8 cellular contexts compared by ENCODE assay signal in the genomic region with DNA sequence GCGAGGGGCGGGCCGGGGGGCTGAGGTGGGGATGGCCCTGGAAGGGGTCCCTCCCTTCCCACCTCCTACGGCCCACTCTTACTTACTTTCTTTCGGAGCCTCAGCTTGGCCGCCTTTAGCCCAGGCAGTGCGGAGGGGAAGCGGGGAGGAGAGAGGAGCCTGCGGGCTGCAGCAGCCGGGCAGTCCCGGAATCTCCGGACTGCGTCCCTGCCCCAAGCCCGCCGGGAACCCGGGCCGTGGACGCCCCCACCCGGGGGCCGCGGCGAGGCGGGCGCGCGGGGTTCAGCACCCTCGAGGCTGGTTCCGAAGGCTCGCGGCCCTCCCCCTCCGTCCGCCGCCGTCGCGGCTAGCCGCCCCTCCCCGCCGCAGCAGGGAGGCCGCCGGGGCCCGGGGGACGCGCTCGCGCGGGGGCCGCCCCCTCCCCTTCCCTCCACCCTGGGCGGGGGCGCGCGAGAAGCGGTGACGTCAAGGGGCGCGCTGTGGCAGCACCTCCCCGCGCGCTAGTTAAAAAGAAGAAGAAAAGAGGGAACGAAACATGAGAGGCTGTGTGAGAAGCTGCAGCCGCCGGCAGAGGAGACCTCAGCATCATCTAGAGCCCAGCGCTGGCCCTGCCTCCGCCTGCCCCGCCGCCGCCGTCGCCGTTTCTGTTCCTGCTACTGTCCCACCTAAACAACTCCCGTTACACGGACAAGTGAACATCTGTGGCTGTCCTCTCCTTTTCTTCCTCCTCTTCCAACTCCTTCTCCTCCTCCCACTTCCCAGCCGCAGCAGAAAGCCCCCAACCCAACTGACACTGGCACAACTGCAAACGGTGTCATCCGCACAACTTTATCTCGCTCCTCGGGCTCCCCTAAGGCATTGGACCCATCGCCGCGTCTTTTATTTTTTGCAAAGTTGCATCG. TPM values are rescaled to one million over a fixed set of nuclear protein-coding genes. Genes with fewer than 3 reads are reported as not detected.
DNase-seq lines count a peak whose midpoint lies in the region; TF ChIP-seq lines count a peak whose summit lies in the region.

A gene with protein sequence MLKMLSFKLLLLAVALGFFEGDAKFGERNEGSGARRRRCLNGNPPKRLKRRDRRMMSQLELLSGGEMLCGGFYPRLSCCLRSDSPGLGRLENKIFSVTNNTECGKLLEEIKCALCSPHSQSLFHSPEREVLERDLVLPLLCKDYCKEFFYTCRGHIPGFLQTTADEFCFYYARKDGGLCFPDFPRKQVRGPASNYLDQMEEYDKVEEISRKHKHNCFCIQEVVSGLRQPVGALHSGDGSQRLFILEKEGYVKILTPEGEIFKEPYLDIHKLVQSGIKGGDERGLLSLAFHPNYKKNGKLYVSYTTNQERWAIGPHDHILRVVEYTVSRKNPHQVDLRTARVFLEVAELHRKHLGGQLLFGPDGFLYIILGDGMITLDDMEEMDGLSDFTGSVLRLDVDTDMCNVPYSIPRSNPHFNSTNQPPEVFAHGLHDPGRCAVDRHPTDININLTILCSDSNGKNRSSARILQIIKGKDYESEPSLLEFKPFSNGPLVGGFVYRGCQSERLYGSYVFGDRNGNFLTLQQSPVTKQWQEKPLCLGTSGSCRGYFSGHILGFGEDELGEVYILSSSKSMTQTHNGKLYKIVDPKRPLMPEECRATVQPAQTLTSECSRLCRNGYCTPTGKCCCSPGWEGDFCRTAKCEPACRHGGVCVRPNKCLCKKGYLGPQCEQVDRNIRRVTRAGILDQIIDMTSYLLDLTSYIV (plus strand): TSS at position 536 of the 902 bp plus-strand sequence. CDS start 520 bp downstream, outside the sequence.

- no peaks in the 10 kb centered on the region for H3K36me3 Mint-ChIP-seq in activated CD4-positive, alpha-beta memory T cell treated with anti-CD3 and anti-CD28 coated beads, Interleukin-2, amount 10 ng/mL, durations not matched to agents 7 days and 5 days (ENCODE audit: low read depth)

- peaks cover 36% of the 10 kb centered on the region for H3K27me3 Mint-ChIP-seq in activated CD4-positive, alpha-beta memory T cell treated with anti-CD3 and anti-CD28 coated beads, Interleukin-2, amount 10 ng/mL, durations not matched to agents 7 days and 5 days

- no peaks in the 10 kb centered on the region for H3K9me3 Mint-ChIP-seq in activated CD4-positive, alpha-beta memory T cell treated with anti-CD3 and anti-CD28 coated beads, Interleukin-2, amount 10 ng/mL, durations not matched to agents 7 days and 5 days

- TF ChIP-seq POLR2A in esophagus squamous epithelium (IDR thresholded peaks at IDR 0.05): no peak
- peak in 1 of 2 donors; percentile 49 for TF ChIP-seq POLR2A in tibial nerve (IDR thresholded peaks at IDR 0.05)

- peaks cover 23% of the 10 kb centered on the region for H3K4me1 Mint-ChIP-seq in activated CD4-positive, alpha-beta memory T cell treated with anti-CD3 and anti-CD28 coated beads, Interleukin-2, amount 10 ng/mL, durations not matched to agents 7 days and 5 days

- H3K4me3 ChIP-seq in HUES64 (ENCODE audit: low read length) (peak within 1 kb of the TSS; percentile 60), esophagus squamous epithelium (peak within 1 kb of the TSS; percentile 19 to 63 (median 42)), tibial nerve (peak within 1 kb of the TSS; percentile 48 to 66 (median 57))

- WGBS in HUES64: 2% methylated on average over 79 of the region's 81 CpGs
- WGBS in esophagus squamous epithelium, 2 donors: 0 to 2% methylated on average over 21 to 22 of the region's 81 CpGs
- WGBS in tibial nerve, 2 donors: 0 to 2% methylated on average over 32 to 53 of the region's 81 CpGs

- TF ChIP-seq CTCF in esophagus squamous epithelium (IDR thresholded peaks at IDR 0.05) (no peak), tibial nerve (IDR thresholded peaks at IDR 0.05) (peak in 1 of 5 experiments; percentile 0)

- no peaks in the 10 kb centered on the region for H3K36me3 ChIP-seq in HUES64 (ENCODE audit: insufficient read depth, low read length)
- H3K36me3 ChIP-seq in esophagus squamous epithelium: no peaks in the 10 kb centered on the region
- H3K36me3 ChIP-seq in tibial nerve: no peaks in the 10 kb centered on the region

- TF ChIP-seq EP300 in tibial nerve (IDR thresholded peaks at IDR 0.05): peak in 1 of 2 donors; percentile 58

- CTCF ChIA-PET in activated CD4-positive, alpha-beta memory T cell treated with anti-CD3 and anti-CD28 coated beads, Interleukin-2, amount 10 ng/mL, durations not matched to agents 7 days and 5 days (lab: Charles Lee): no interaction called here

- no peak within 1 kb of the TSS for H3K27ac ChIP-seq in HUES64 (ENCODE audit: low read depth, low read length)
- no peak within 1 kb of the TSS for H3K27ac ChIP-seq in esophagus squamous epithelium
- H3K27ac ChIP-seq in tibial nerve: peak within 1 kb of the TSS; percentile 37 to 80 (median 74)

- H3K27ac Mint-ChIP-seq in activated CD4-positive, alpha-beta memory T cell treated with anti-CD3 and anti-CD28 coated beads, Interleukin-2, amount 10 ng/mL, durations not matched to agents 7 days and 5 days: no peak within 1 kb of the TSS

- DNase-seq in stimulated activated CD4-positive, alpha-beta T cell treated with anti-CD3 and anti-CD28 coated beads, Interleukin-4, amount 100 ng/mL, for 1 hour: peak; percentile 13
- DNase-seq in stimulated activated CD4-positive, alpha-beta T cell treated with anti-CD3 and anti-CD28 coated beads, Interleukin-4, amount 100 ng/mL, for 4 hours: no peak
- no peak for DNase-seq in activated CD4-positive, alpha-beta memory T cell treated with anti-CD3 and anti-CD28 coated beads, Interleukin-2, amount 10 ng/mL, durations not matched to agents 7 days and 5 days
- no peak for DNase-seq in esophagus squamous epithelium (lab: John Stamatoyannopoulos, UW)
- DNase-seq in middle frontal gyrus (ENCODE audit: extremely low spot score, low spot score): peak; percentile 54
- peak; percentile 33 to 48 for DNase-seq in tibial nerve (ENCODE audit: low spot score in 2 of 2)
- DNase-seq in DMS79 (lab: John Stamatoyannopoulos, UW): no peak

- POLR2A ChIA-PET in activated CD4-positive, alpha-beta memory T cell treated with anti-CD3 and anti-CD28 coated beads, Interleukin-2, amount 10 ng/mL, durations not matched to agents 7 days and 5 days (lab: Charles Lee): no interaction called here

- H3K4me3 Mint-ChIP-seq in activated CD4-positive, alpha-beta memory T cell treated with anti-CD3 and anti-CD28 coated beads, Interleukin-2, amount 10 ng/mL, durations not matched to agents 7 days and 5 days: peak within 1 kb of the TSS; percentile 72

- H3K27me3 ChIP-seq in HUES64 (ENCODE audit: insufficient read depth, low read length): peaks cover 82% of the 10 kb centered on the region
- H3K27me3 ChIP-seq in esophagus squamous epithelium: peaks cover 0 to 61% (median 12%) of the 10 kb centered on the region in 4 donors
- peaks cover 0 to 6% of the 10 kb centered on the region in 2 donors for H3K27me3 ChIP-seq in tibial nerve

- intact Hi-C loops in esophagus squamous epithelium (cut with DNase I): no loop called here

- H3K4me1 ChIP-seq in HUES64 (ENCODE audit: insufficient read depth, low read length): peaks cover 45% of the 10 kb centered on the region
- H3K4me1 ChIP-seq in esophagus squamous epithelium: peaks cover 8 to 25% (median 14%) of the 10 kb centered on the region in 3 donors
- H3K4me1 ChIP-seq in tibial nerve: peaks cover 0 to 30% (median 5%) of the 10 kb centered on the region in 4 donors

- H3K9me3 ChIP-seq in HUES64 (ENCODE audit: insufficient read depth, low read depth, low read length): no peaks in the 10 kb centered on the region
- H3K9me3 ChIP-seq in esophagus squamous epithelium: no peaks in the 10 kb centered on the region
- no peaks in the 10 kb centered on the region for H3K9me3 ChIP-seq in tibial nerve

- H3K9ac ChIP-seq in HUES64 (ENCODE audit: low read depth, low read length): no peak within 1 kb of the TSS

RNA-seq across cellular contexts. Expression of the gene that starts here (rescaled TPM):
- 0.50 TPM for polyA plus RNA-seq in HUES64 (2013, experiment 1 of 2)
- polyA plus RNA-seq in HUES64 (2013, experiment 2 of 2): 0.89 TPM
- not detected for total RNA-seq in activated CD4-positive, alpha-beta memory T cell treated with anti-CD3 and anti-CD28 coated beads, Interleukin-2, amount 10 ng/mL, durations not matched to agents 7 days and 5 days
- total RNA-seq in esophagus squamous epithelium: not detected
- 1 to 10 TPM in 3 of 4 donors, under 1 TPM in 1; 0.60 to 5.3 (median 2.6) TPM for total RNA-seq in tibial nerve

Comparison
In these comparisons a context has a peak if more than half of its experiments do, and no peak if none do; other contexts are left out.
1. DNase-seq: peak in stimulated activated CD4-positive, alpha-beta T cell treated with anti-CD3 and anti-CD28 coated beads, Interleukin-4, amount 100 ng/mL, for 1 hour (single experiment), middle frontal gyrus (single experiment) and tibial nerve (2 of 2); none in stimulated activated CD4-positive, alpha-beta T cell treated with anti-CD3 and anti-CD28 coated beads, Interleukin-4, amount 100 ng/mL, for 4 hours (0 of 2), activated CD4-positive, alpha-beta memory T cell treated with anti-CD3 and anti-CD28 coated beads, Interleukin-2, amount 10 ng/mL, durations not matched to agents 7 days and 5 days (single experiment), esophagus squamous epithelium (single experiment) and DMS79 (single experiment).
2. H3K27ac ChIP-seq: peak in tibial nerve (4 of 4); none in HUES64 (single experiment) and esophagus squamous epithelium (0 of 4).
3. Peak in every context shown above with its lines, with median percentiles within 50 percentile points of each other: H3K4me3 ChIP-seq.